Comparison of ENCODE assay signal across 21 cellular contexts in the genomic region with DNA sequence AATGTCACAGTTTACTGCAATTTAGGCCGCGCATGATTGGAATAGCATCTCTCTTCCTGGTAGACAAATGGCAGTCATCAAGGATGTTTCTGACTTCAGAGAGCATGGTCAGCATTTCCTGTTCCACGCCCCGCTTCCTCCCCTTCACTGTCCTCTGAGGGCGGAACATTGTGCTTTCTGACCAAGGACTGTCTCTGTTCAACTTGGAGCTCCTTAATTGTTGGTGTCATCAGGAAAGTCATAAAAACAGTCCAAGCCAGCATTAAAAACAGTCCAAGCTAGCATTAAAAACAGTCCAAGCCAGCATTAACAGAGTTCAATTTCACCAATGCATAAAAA.
"Had no signal": no experiment of that assay in that cellular context is flagged by ENCODE, and none has a peak within 500 bp of the region (broad histone marks: within the 10 kb centered on the region; RNA-seq: fewer than 3 reads in every experiment).

No MANE protein-coding gene starts in this region.

- H3K9me3 ChIP-seq: ascending aorta, gastrocnemius medialis, heart right ventricle, suprapubic skin, transverse colon had no signal

- H3K27ac Mint-ChIP-seq: activated T-cell treated with anti-CD3 and anti-CD28 coated beads, Interleukin-2, amount 50 U/mL, for 72 hours; memory B cell; stimulated activated naive CD8-positive, alpha-beta T cell treated with anti-CD3 and anti-CD28 coated beads, Interleukin-15, Interleukin-2, amounts not matched to agents 100 ng/mL and 50 ng/mL, for 24 hours had no signal

- H3K27me3 ChIP-seq: ascending aorta, gastrocnemius medialis, suprapubic skin, transverse colon had no signal

- H3K4me1 ChIP-seq: ascending aorta, gastrocnemius medialis, heart right ventricle, parathyroid adenoma, suprapubic skin, transverse colon had no signal

- H3K36me3 Mint-ChIP-seq: memory B cell, naive B cell had no signal

- H3K4me3 ChIP-seq: ascending aorta, gastrocnemius medialis, heart right ventricle, suprapubic skin, transverse colon had no signal

- H3K27me3 Mint-ChIP-seq: memory B cell had no signal

- H3K9me3 Mint-ChIP-seq: activated T-cell treated with anti-CD3 and anti-CD28 coated beads, Interleukin-2, amount 50 U/mL, for 72 hours; memory B cell; stimulated activated naive CD8-positive, alpha-beta T cell treated with anti-CD3 and anti-CD28 coated beads, Interleukin-15, Interleukin-2, amounts not matched to agents 100 ng/mL and 50 ng/mL, for 24 hours had no signal

- H3K27ac ChIP-seq: ascending aorta, gastrocnemius medialis, parathyroid adenoma, suprapubic skin, transverse colon, VCaP had no signal

- H3K4me1 Mint-ChIP-seq: memory B cell, naive B cell had no signal

- H3K4me3 Mint-ChIP-seq: activated T-cell treated with anti-CD3 and anti-CD28 coated beads, Interleukin-2, amount 50 U/mL, for 72 hours; memory B cell; naive B cell; stimulated activated naive CD8-positive, alpha-beta T cell treated with anti-CD3 and anti-CD28 coated beads, Interleukin-15, Interleukin-2, amounts not matched to agents 100 ng/mL and 50 ng/mL, for 24 hours had no signal

- H3K9ac ChIP-seq: parathyroid adenoma had no signal

- H3K36me3 ChIP-seq: ascending aorta, gastrocnemius medialis, heart right ventricle, suprapubic skin, transverse colon had no signal

- ATAC-seq: activated T-cell treated with anti-CD3 and anti-CD28 coated beads, Interleukin-2, amount 50 U/mL, for 72 hours; esophagus mucosa; gastrocnemius medialis had no signal

- DNase-seq: activated CD4-positive, alpha-beta T cell treated with anti-CD3 and anti-CD28 coated beads for 1 hour; activated CD8-positive, alpha-beta memory T cell treated with anti-CD3 and anti-CD28 coated beads for 24 hours; activated CD8-positive, alpha-beta memory T cell treated with anti-CD3 and anti-CD28 coated beads, Interleukin-2, amount 50 U/mL, for 48 hours; activated effector memory CD4-positive, alpha-beta T cell treated with anti-CD3 and anti-CD28 coated beads, Interleukin-2, amount 50 U/mL, for 16 hours; activated naive CD4-positive, alpha-beta T cell treated with anti-CD3 and anti-CD28 coated beads, Interleukin-2, amount 50 U/mL, for 16 hours; activated T-cell treated with anti-CD3 and anti-CD28 coated beads, Interleukin-2, amount 50 U/mL, for 72 hours; cerebellar nuclear complex; effector CD4-positive, alpha-beta T cell; gastrocnemius medialis; heart right ventricle; left cardiac atrium; naive B cell; T-helper 2 cell; transverse colon had no signal
